1 cellular context compared by ENCODE assay signal in genomic region chr6:82988904-82989303, GRCh38.
TF ChIP-seq lines count a peak whose summit lies in the region.

No MANE protein-coding gene starts in this region.

TF ChIP-seq in GM23338, 12 proteins besides CTCF, POLR2A, EP300 and RAD21 (continued from another document):
- TF ChIP-seq JUNB (IDR thresholded peaks at IDR 0.05; ENCODE audit: unreplicated experiment) (no peak), EZH2phosphoT487 (IDR thresholded peaks at IDR 0.05; ENCODE audit: unreplicated experiment) (no peak)
